In genomic region chr2:16390561-16390960, GRCh38 we compare ENCODE assay signal across 23 cellular contexts.
"Had no signal": no experiment of that assay in that cellular context is flagged by ENCODE, and none has a peak within 500 bp of the region (broad histone marks: within the 10 kb centered on the region; RNA-seq: fewer than 3 reads in every experiment).

No MANE protein-coding gene starts in this region.

- H3K9me3 Mint-ChIP-seq: dendritic cell treated with granulocyte-macrophage colony-stimulating factor and Interleukin-4, amounts not matched to agents 40 ng/mL and 50 ng/mL, for 4 days; endodermal cell had no signal

- H3K27ac Mint-ChIP-seq: dendritic cell treated with granulocyte-macrophage colony-stimulating factor and Interleukin-4, amounts not matched to agents 40 ng/mL and 50 ng/mL, for 4 days; effector memory CD8-positive, alpha-beta T cell; endodermal cell had no signal

- H3K9me3 ChIP-seq: colonic mucosa, esophagus squamous epithelium, gastrocnemius medialis, gastroesophageal sphincter, heart left ventricle, heart right ventricle had no signal

- H3K27ac ChIP-seq: colonic mucosa, coronary artery, dorsolateral prefrontal cortex, epithelial cell of prostate, esophagus squamous epithelium, foreskin keratinocyte, gastrocnemius medialis, gastroesophageal sphincter, heart left ventricle, heart right ventricle had no signal

- H3K36me3 ChIP-seq: colonic mucosa, esophagus squamous epithelium, gastrocnemius medialis, gastroesophageal sphincter, heart left ventricle, heart right ventricle had no signal

- H3K4me3 Mint-ChIP-seq: dendritic cell treated with granulocyte-macrophage colony-stimulating factor and Interleukin-4, amounts not matched to agents 40 ng/mL and 50 ng/mL, for 4 days; effector memory CD8-positive, alpha-beta T cell; endodermal cell had no signal

- H3K4me3 ChIP-seq: colonic mucosa, coronary artery, dorsolateral prefrontal cortex, esophagus squamous epithelium, gastrocnemius medialis, gastroesophageal sphincter, heart left ventricle, heart right ventricle had no signal

- H3K4me1 ChIP-seq: colonic mucosa, esophagus squamous epithelium, foreskin keratinocyte, gastrocnemius medialis had no signal

- H3K4me1 Mint-ChIP-seq: endodermal cell had no signal

- DNase-seq: colonic mucosa; cortex of kidney; dermis blood vessel endothelial cell; dorsolateral prefrontal cortex; effector CD4-positive, alpha-beta T cell; effector CD8-positive, alpha-beta T cell; effector memory CD4-positive, alpha-beta T cell; effector memory CD8-positive, alpha-beta T cell; endodermal cell; erythroblast; esophagus squamous epithelium; foreskin fibroblast; foreskin keratinocyte; foreskin melanocyte; gastrocnemius medialis; glutamatergic neuron; head of caudate nucleus; heart left ventricle; heart right ventricle had no signal

- H3K27me3 Mint-ChIP-seq: dendritic cell treated with granulocyte-macrophage colony-stimulating factor and Interleukin-4, amounts not matched to agents 40 ng/mL and 50 ng/mL, for 4 days; effector memory CD8-positive, alpha-beta T cell had no signal

- H3K27me3 ChIP-seq: colonic mucosa, foreskin keratinocyte, gastrocnemius medialis, gastroesophageal sphincter, heart left ventricle, heart right ventricle had no signal
